In genomic region chr22:46695346-46696224, GRCh38 we compare ENCODE assay signal across 29 cellular contexts. TPM values are rescaled to one million over a fixed set of nuclear protein-coding genes. Genes with fewer than 3 reads are reported as not detected.
DNase-seq lines count a peak whose midpoint lies in the region; ATAC-seq, FAIRE-seq and TF ChIP-seq lines count a peak whose summit lies in the region.
"Had no signal": no experiment of that assay in that cellular context is flagged by ENCODE, and none has a peak within 500 bp of the region (broad histone marks: within the 10 kb centered on the region; RNA-seq: fewer than 3 reads in every experiment).

No MANE protein-coding gene starts in this region.

- H3K36me3 ChIP-seq in GM12878 (ENCODE audit: control insufficient read depth in 2 of 2, insufficient read depth in 2 of 2, low read length in 1 of 2), result peaks cover 19 to 25% of the 10 kb centered on the region in 2 experiments; a peak in 3 of 4 replicates
- H3K36me3 ChIP-seq in osteoblast (ENCODE audit: insufficient read depth, low read length), result peaks cover 48% of the 10 kb centered on the region

- no peak overlapping the region for H3K4me2 ChIP-seq in GM12878 (ENCODE audit: control insufficient read depth, insufficient read depth)
- no peak overlapping the region for H3K4me2 ChIP-seq in osteoblast (ENCODE audit: insufficient read depth, low read length)
- H3K4me2 ChIP-seq: KMS-11 had no signal

- peak; percentile 35; the same call in 1 of the 2 replicates for TF ChIP-seq POLR2A in GM12878 (IDR thresholded peaks at IDR 0.05; ENCODE audit: low read depth, low read length)

- intact Hi-C loops in GM12878 (cut with micrococcal nuclease; ENCODE audit: unreplicated experiment), result no loop called here

- H3K4me3 ChIP-seq in GM12878 (no peak overlapping the region), osteoblast (ENCODE audit: insufficient read depth, low read length) (no peak overlapping the region)
- H3K4me3 ChIP-seq: body of pancreas, SJSA1, suprapubic skin, upper lobe of right lung had no signal

- in situ Hi-C loops in GM12878 (cut with MboI), result no loop called here

- no peak for TF ChIP-seq EP300 in GM12878 (IDR thresholded peaks at IDR 0.05; ENCODE audit: borderline replicate concordance in 1 of 2, control insufficient read depth in 1 of 2, low read depth in 2 of 2, low read length in 2 of 2)

- H3K27me3 ChIP-seq in GM12878 (replicated peaks in 1 of 2; ENCODE audit: control insufficient read depth in 2 of 2, insufficient read depth in 2 of 2, low read length in 1 of 2) (no peaks in the 10 kb centered on the region), osteoblast (ENCODE audit: insufficient read depth, low read length) (no peaks in the 10 kb centered on the region)
- H3K27me3 ChIP-seq: body of pancreas, SJSA1, suprapubic skin, upper lobe of right lung had no signal

- H3K27ac ChIP-seq in GM12878 (ENCODE audit: control insufficient read depth, insufficient read depth), result no peak overlapping the region
- no peak overlapping the region for H3K27ac ChIP-seq in osteoblast (ENCODE audit: low read depth, low read length)
- H3K27ac ChIP-seq: body of pancreas, C4-2B, KMS-11, SJSA1, suprapubic skin, upper lobe of right lung had no signal

- no peaks in the 10 kb centered on the region for H4K20me1 ChIP-seq in GM12878 (ENCODE audit: control insufficient read depth, insufficient read depth)
- no peaks in the 10 kb centered on the region for H4K20me1 ChIP-seq in osteoblast (ENCODE audit: insufficient read depth, low read length)

- ATAC-seq in GM12878 (no peak), GM19455 (IDR thresholded peaks at IDR 0.05; ENCODE audit: unreplicated experiment) (no peak), HG02870 (IDR thresholded peaks at IDR 0.05; ENCODE audit: unreplicated experiment) (no peak)
- ATAC-seq: activated T-cell treated with anti-CD3 and anti-CD28 coated beads, Interleukin-2, amount 50 U/mL, for 72 hours; body of pancreas; Panc1; T-cell had no signal

- no peak for TF ChIP-seq RAD21 in GM12878 (IDR thresholded peaks at IDR 0.05; ENCODE audit: insufficient read depth, low read depth, low read length)

- SMC1A ChIA-PET in GM12878 (lab: Charles Lee; ENCODE audit: uncharacterized antibody, unreplicated experiment), result no interaction called here

- H2AFZ ChIP-seq in GM12878 (ENCODE audit: control insufficient read depth, low read depth, low read length) (no peak overlapping the region), osteoblast (ENCODE audit: low read length) (no peak overlapping the region)

- no peak for TF ChIP-seq CTCF in GM12878 (IDR thresholded peaks at IDR 0.05 in 2 of 3, conservative IDR thresholded peaks at IDR 0.05 in 1 of 3; ENCODE audit: control insufficient read depth in 2 of 3, extremely low read depth in 1 of 3, insufficient read depth in 1 of 3, low read depth in 3 of 3, low read length in 3 of 3)
- no peak for TF ChIP-seq CTCF in osteoblast (IDR thresholded peaks at IDR 0.05; ENCODE audit: extremely low read depth, low read depth, low read length)

- no TSS peak for BruUV-seq in GM12878 (replicated peaks; lab: Mats Ljungman, UMichigan)

- no peak overlapping the region for H3K9ac ChIP-seq in GM12878 (ENCODE audit: control insufficient read depth, insufficient read depth, low read length)
- H3K9ac ChIP-seq: KMS-11 had no signal

- FAIRE-seq in GM12878 (lab: Jason Lieb, UNC), result no peak
- FAIRE-seq: endometrium, H54 had no signal

- POLR2A ChIA-PET in GM12878 (lab: Charles Lee), result no interaction called here

- RAD21 ChIA-PET in GM12878 (lab: Charles Lee; ENCODE audit: unreplicated experiment), result no interaction called here

- no peaks in the 10 kb centered on the region for H3K4me1 ChIP-seq in GM12878 (ENCODE audit: control insufficient read depth, insufficient read depth, low read length)
- H3K4me1 ChIP-seq in osteoblast (ENCODE audit: insufficient read depth, low read length), result no peaks in the 10 kb centered on the region
- H3K4me1 ChIP-seq: body of pancreas, SJSA1, suprapubic skin, upper lobe of right lung had no signal

- no peaks in the 10 kb centered on the region for H3K9me3 ChIP-seq in GM12878 (replicated peaks; ENCODE audit: control insufficient read depth, insufficient read depth, low read length)
- no peaks in the 10 kb centered on the region for H3K9me3 ChIP-seq in osteoblast (ENCODE audit: low read depth, low read length)
- H3K9me3 ChIP-seq: body of pancreas, SJSA1, suprapubic skin, upper lobe of right lung had no signal

- CTCF ChIA-PET in GM12878 (lab: Yijun Ruan, JAX), result no interaction called here

- WGBS in GM12878 (ENCODE audit: insufficient coverage, insufficient replicate concordance, low lambda C conversion rate, missing lambda C conversion rate), result 92% methylated on average over 25 of the region's 25 CpGs

- DNase-seq in NCI-H2171 treated with DMSO at 0.1 percent for 48 hours (lab: John Stamatoyannopoulos, UW), result peak; percentile 96
- no peak for DNase-seq in NCI-H2171 (lab: John Stamatoyannopoulos, UW)
- peak; percentile 97 for DNase-seq in DMS53 (lab: John Stamatoyannopoulos, UW)
- DNase-seq in GM12878 (ENCODE audit: low read depth, low spot score), result no peak
- DNase-seq in osteoblast (ENCODE audit: insufficient read length, low spot score, missing footprints), result peak; percentile 58
- DNase-seq in EL, result no peak
- DNase-seq: activated CD4-positive, alpha-beta memory T cell treated with anti-CD3 and anti-CD28 coated beads for 36 hours; activated CD4-positive, CD25-positive, alpha-beta regulatory T cell treated with anti-CD3 and anti-CD28 coated beads, Interleukin-2, amount 50 U/mL, for 72 hours; activated naive CD4-positive, alpha-beta T cell; activated T-cell treated with anti-CD3 and anti-CD28 coated beads, Interleukin-2, amount 50 U/mL, for 72 hours; body of pancreas; foreskin melanocyte; kidney glomerular epithelial cell; MM.1S; NCI-H226; occipital lobe; stimulated activated CD4-positive, alpha-beta T cell treated with anti-CD3 and anti-CD28 coated beads, Interleukin-15, amount 100 ng/mL, for 24 hours; stimulated activated CD4-positive, alpha-beta T cell treated with anti-CD3 and anti-CD28 coated beads, Interleukin-4, amount 100 ng/mL, for 4 hours; T-cell; upper lobe of right lung had no signal

- H3K79me2 ChIP-seq in GM12878 (ENCODE audit: control insufficient read depth, insufficient read depth, low read length), result no peaks in the 10 kb centered on the region
- no peaks in the 10 kb centered on the region for H3K79me2 ChIP-seq in osteoblast (ENCODE audit: insufficient read depth, low read length)

TF ChIP-seq in GM12878, 131 proteins besides CTCF, POLR2A, EP300 and RAD21 (continues in another document):
- TF ChIP-seq CBX5 (IDR thresholded peaks at IDR 0.05; ENCODE audit: low read depth) (no peak), ELK1 (IDR thresholded peaks at IDR 0.05; ENCODE audit: low read depth, low read length) (no peak), RB1 (IDR thresholded peaks at IDR 0.05; ENCODE audit: borderline replicate concordance) (no peak), ZNF217 (IDR thresholded peaks at IDR 0.05) (no peak), ZBTB33 (IDR thresholded peaks at IDR 0.05) (no peak), TCF7 (IDR thresholded peaks at IDR 0.05; ENCODE audit: borderline replicate concordance) (no peak), EED (IDR thresholded peaks at IDR 0.05; ENCODE audit: low read depth) (no peak), CBFB (IDR thresholded peaks at IDR 0.05; ENCODE audit: low read depth) (no peak)

RNA-seq across cellular contexts. Expression of gene CERK, which starts 42.5 kb away (rescaled TPM):
- total RNA-seq in GM12878 (2013; cell fraction: nucleolus; rRNA removed), result 35.5 and 35.9 TPM in 2 replicates
- 40.3 and 40.6 TPM in 2 replicates for total RNA-seq in GM12878 (2014; rRNA removed)
- total RNA-seq in GM12878 (2014; rRNA removed; fragmentation: Illumina TruSeq; extraction: Trizol), result 30.8 and 32.6 TPM in 2 replicates
- 41.1 and 42.0 TPM in 2 replicates for total RNA-seq in GM12878 (2021)
- 11.5 TPM for polyA plus RNA-seq in GM12878 (2011; ENCODE audit: low read depth)
- 25.3 and 27.8 TPM in 2 replicates for polyA plus RNA-seq in GM12878 (2011; rRNA removed)
- 28.7 and 34.2 TPM in 2 replicates for polyA plus RNA-seq in GM12878 (2011; cell fraction: cytosol; rRNA removed)
- 14.9 and 21.7 TPM in 2 replicates for polyA plus RNA-seq in GM12878 (2011; cell fraction: nucleus; rRNA removed)
- 18.6 and 19.3 TPM in 2 replicates for polyA plus RNA-seq in GM12878 (2012)
- polyA plus RNA-seq in GM12878 (2014; fragmentation: Illumina TruSeq; extraction: Trizol), result 15.3 and 26.8 TPM in 2 replicates
- 1 to 10 TPM; 4.0 to 5.8 TPM for polyA plus RNA-seq in GM12878 (2014; fragmentation: Nextera tagmentation; extraction: Ambion mirVana)
- 39.8 and 46.9 TPM in 2 replicates for polyA plus RNA-seq in GM12878 (2014; rRNA removed)
- 10 to 100 TPM; 26.9 to 35.6 TPM for polyA plus RNA-seq in GM12878 (2016; fragmentation: Nextera tagmentation; extraction: Ambion mirVana)
- polyA minus RNA-seq in GM12878 (2011; rRNA and poly(A)+ RNA removed), result 37.7 and 40.8 TPM in 2 replicates
- polyA minus RNA-seq in GM12878 (2011; cell fraction: cytosol; rRNA and poly(A)+ RNA removed), result 13.1 and 15.7 TPM in 2 replicates
- polyA minus RNA-seq in GM12878 (2011; cell fraction: nucleus; rRNA and poly(A)+ RNA removed), result 10.8 and 24.0 TPM in 2 replicates
- 27.7 and 28.2 TPM in 2 replicates for total RNA-seq in osteoblast

Comparison
In these comparisons a context has a peak if more than half of its experiments do, and no peak if none do; other contexts are left out.
1. DNase-seq: peak in NCI-H2171 treated with DMSO at 0.1 percent for 48 hours (single experiment), DMS53 (single experiment) and osteoblast (single experiment); none in NCI-H2171 (single experiment), GM12878 (single experiment) and EL (single experiment).